Comparison of ENCODE assay signal across 17 cellular contexts in genomic region chr13:75748874-75749273, GRCh38.
DNase-seq lines count a peak whose midpoint lies in the region; ATAC-seq and TF ChIP-seq lines count a peak whose summit lies in the region.
"Had no signal": no experiment of that assay in that cellular context is flagged by ENCODE, and none has a peak within 500 bp of the region (broad histone marks: within the 10 kb centered on the region; RNA-seq: fewer than 3 reads in every experiment).

No MANE protein-coding gene starts in this region.

- H3F3A ChIP-seq in PC-3 (ENCODE audit: low read length, unreplicated experiment) = no peaks in the 10 kb centered on the region

- no peak for TF ChIP-seq CTCF in PC-3 (conservative IDR thresholded peaks at IDR 0.05; ENCODE audit: low read depth, low read length)
- TF ChIP-seq CTCF in ascending aorta (IDR thresholded peaks at IDR 0.05) = no peak
- no peak for TF ChIP-seq CTCF in prostate gland (IDR thresholded peaks at IDR 0.05)
- TF ChIP-seq CTCF in right atrium auricular region (IDR thresholded peaks at IDR 0.05) = no peak
- TF ChIP-seq CTCF in lower lobe of right lung (IDR thresholded peaks at IDR 0.05) = no peak

- CTCF ChIA-PET in PC-3 (lab: Charles Lee) = no interaction called here

- H3K4me3 ChIP-seq in ACC112 (ENCODE audit: low read depth, low read length) = no peak overlapping the region
- no peak overlapping the region for H3K4me3 ChIP-seq in PC-3 (ENCODE audit: low read length)
- H3K4me3 ChIP-seq in ascending aorta = peak overlapping the region in 1 of 2 donors; percentile 3
- no peak overlapping the region for H3K4me3 ChIP-seq in prostate gland
- H3K4me3 ChIP-seq in right atrium auricular region = no peak overlapping the region
- no peak overlapping the region for H3K4me3 ChIP-seq in lower lobe of right lung
- H3K4me3 ChIP-seq: HAP-1, PC-9, SJSA1 had no signal

- no peaks in the 10 kb centered on the region for H3K27me3 ChIP-seq in ACC112 (ENCODE audit: insufficient read depth, low read length)
- H3K27me3 ChIP-seq in PC-3 (ENCODE audit: low read length) = no peaks in the 10 kb centered on the region
- no peaks in the 10 kb centered on the region for H3K27me3 ChIP-seq in ascending aorta
- H3K27me3 ChIP-seq in prostate gland (replicated peaks; ENCODE audit: insufficient read depth) = no peaks in the 10 kb centered on the region
- no peaks in the 10 kb centered on the region for H3K27me3 ChIP-seq in right atrium auricular region
- no peaks in the 10 kb centered on the region for H3K27me3 ChIP-seq in lower lobe of right lung (ENCODE audit: low read depth)
- H3K27me3 ChIP-seq: SJSA1 had no signal

- H2AFZ ChIP-seq in ACC112 (ENCODE audit: low read length, unreplicated experiment) = no peak overlapping the region
- H2AFZ ChIP-seq in PC-3 (ENCODE audit: low read length) = no peak overlapping the region
- H2AFZ ChIP-seq: PC-9 had no signal

- intact Hi-C loops in PC-3 (cut with micrococcal nuclease) (no loop called here), ascending aorta (cut with DNase I) (no loop called here), prostate gland (cut with DNase I) (no loop called here), lower lobe of right lung (cut with DNase I) (no loop called here)

- POLR2A ChIA-PET in PC-3 (lab: Charles Lee; ENCODE audit: unreplicated experiment) = no interaction called here

- no peak for DNase-seq in PC-3
- DNase-seq in ascending aorta (ENCODE audit: low spot score in 2 of 2) = no peak
- no peak for DNase-seq in prostate gland (ENCODE audit: low spot score)
- DNase-seq in right atrium auricular region (ENCODE audit: low spot score) = no peak
- no peak for DNase-seq in NCI-H69 (lab: John Stamatoyannopoulos, UW)
- no peak for DNase-seq in lower lobe of right lung
- no peak for DNase-seq in putamen (ENCODE audit: low spot score)
- DNase-seq: CD4-positive, CD25-positive, alpha-beta regulatory T cell; DND-41; GOT3; NCI-H774; PC-9; Right ventricle myocardium superior had no signal

- no peak overlapping the region for H3K9ac ChIP-seq in PC-3 (ENCODE audit: low read length)

- no TSS peak for BruUV-seq in PC-3 (replicated peaks; lab: Mats Ljungman, UMichigan)

- no peaks in the 10 kb centered on the region for H3K9me2 ChIP-seq in PC-3 (replicated peaks; ENCODE audit: low read length)

- H3K36me3 ChIP-seq in ACC112 (ENCODE audit: insufficient read depth, low read length) = 0 out of 2 replicates have a peak, but pooled peaks cover 5% of the 10 kb centered on the region
- no peaks in the 10 kb centered on the region for H3K36me3 ChIP-seq in PC-3 (ENCODE audit: low read depth, low read length)
- no peaks in the 10 kb centered on the region for H3K36me3 ChIP-seq in ascending aorta
- no peaks in the 10 kb centered on the region for H3K36me3 ChIP-seq in prostate gland
- H3K36me3 ChIP-seq in right atrium auricular region = no peaks in the 10 kb centered on the region
- no peaks in the 10 kb centered on the region for H3K36me3 ChIP-seq in lower lobe of right lung
- H3K36me3 ChIP-seq: HAP-1 had no signal

- no peaks in the 10 kb centered on the region for H4K20me1 ChIP-seq in PC-3 (ENCODE audit: low read length)

- no peak overlapping the region for H3K4me2 ChIP-seq in PC-3 (ENCODE audit: low read length)
- H3K4me2 ChIP-seq: PC-9 had no signal

- no peaks in the 10 kb centered on the region for H3K9me3 ChIP-seq in PC-3 (ENCODE audit: low read length)
- H3K9me3 ChIP-seq in ascending aorta = no peaks in the 10 kb centered on the region
- H3K9me3 ChIP-seq in prostate gland = no peaks in the 10 kb centered on the region
- peaks cover 0 to 8% of the 10 kb centered on the region in 2 donors for H3K9me3 ChIP-seq in right atrium auricular region
- H3K9me3 ChIP-seq in lower lobe of right lung = no peaks in the 10 kb centered on the region
- H3K9me3 ChIP-seq: SJSA1 had no signal

- H3K27ac ChIP-seq in ACC112 (ENCODE audit: low read depth, low read length) = peak overlapping the region; percentile 40
- H3K27ac ChIP-seq in PC-3 (ENCODE audit: low read length) = 0 out of 2 replicates have a peak overlapping the region, but pooled peaks have one; percentile 20
- H3K27ac ChIP-seq in ascending aorta = peak overlapping the region; percentile 27 to 72
- peak overlapping the region; percentile 22 to 47 for H3K27ac ChIP-seq in prostate gland
- no peak overlapping the region for H3K27ac ChIP-seq in right atrium auricular region
- H3K27ac ChIP-seq in lower lobe of right lung = no peak overlapping the region
- H3K27ac ChIP-seq: 22Rv1, PC-9, SJSA1 had no signal

- ATAC-seq in PC-3 (peak; percentile 58), lower lobe of right lung (no peak)

- TF ChIP-seq POLR2A in prostate gland (IDR thresholded peaks at IDR 0.05) = no peak

- peaks cover 23% of the 10 kb centered on the region for H3K79me2 ChIP-seq in ACC112 (ENCODE audit: control insufficient read depth, insufficient read depth, low read length, unreplicated experiment)
- H3K79me2 ChIP-seq in PC-3 (ENCODE audit: low read length) = 0 out of 2 replicates have a peak, but pooled peaks cover 8% of the 10 kb centered on the region

- H3K4me1 ChIP-seq in ACC112 (ENCODE audit: control insufficient read depth, insufficient read depth, low read length, unreplicated experiment) (peaks cover 33% of the 10 kb centered on the region), PC-3 (ENCODE audit: insufficient read depth, low read length) (peaks cover 13% of the 10 kb centered on the region; the same call in 1 of the 2 replicates), ascending aorta (peaks cover 7 to 20% of the 10 kb centered on the region in 2 donors), prostate gland (replicated peaks) (no peaks in the 10 kb centered on the region), right atrium auricular region (peaks cover 0 to 6% of the 10 kb centered on the region in 2 donors), lower lobe of right lung (no peaks in the 10 kb centered on the region)
- H3K4me1 ChIP-seq: HAP-1 had no signal

- 16% methylated on average over 3 of the region's 3 CpGs for WGBS in prostate gland

Comparison
In these comparisons a context has a peak if more than half of its experiments do, and no peak if none do; other contexts are left out.
1. H3K27ac ChIP-seq: peak in ACC112 (single experiment), PC-3 (single experiment), ascending aorta (2 of 2) and prostate gland (2 of 2); none in right atrium auricular region (0 of 2) and lower lobe of right lung (single experiment).